In genomic region chr6:44462335-44462734, GRCh38 we compare ENCODE assay signal across 29 cellular contexts.
"Had no signal": no experiment of that assay in that cellular context is flagged by ENCODE, and none has a peak within 500 bp of the region (broad histone marks: within the 10 kb centered on the region; RNA-seq: fewer than 3 reads in every experiment).

No MANE protein-coding gene starts in this region.

- H2AFZ ChIP-seq: hepatocyte had no signal

- H3K79me2 ChIP-seq: hepatocyte had no signal

- H3K36me3 ChIP-seq: esophagus muscularis mucosa, gastroesophageal sphincter, heart left ventricle, left lung, ovary, right lobe of liver, suprapubic skin, transverse colon, upper lobe of right lung, uterus had no signal

- H3K9me3 Mint-ChIP-seq: mesothelial cell of epicardium; naive B cell; natural killer cell treated with Interleukin-12 subunit alpha and Interleukin-12 subunit beta and Interleukin-15 and Interleukin-18, amount 100 ng/mL, for 72 hours; stimulated activated naive B cell treated with anti-CD40 and anti-IgM and Interleukin-4, amounts not matched to agents 10 μg/mL and 1 μg/mL and 100 μg/mL, for 72 hours; stimulated activated naive CD8-positive, alpha-beta T cell treated with anti-CD3 and anti-CD28 coated beads, Interleukin-15, Interleukin-2, amounts not matched to agents 100 ng/mL and 50 ng/mL, for 24 hours had no signal

- H3K9me3 ChIP-seq: esophagus muscularis mucosa, gastroesophageal sphincter, heart left ventricle, left lung, mucosa of descending colon, ovary, right lobe of liver, suprapubic skin, transverse colon, upper lobe of right lung, uterus had no signal

- H3K4me1 ChIP-seq: esophagus muscularis mucosa, foreskin keratinocyte, gastroesophageal sphincter, right lobe of liver, transverse colon, uterus had no signal

- H3K4me3 Mint-ChIP-seq: mesothelial cell of epicardium; natural killer cell treated with Interleukin-12 subunit alpha and Interleukin-12 subunit beta and Interleukin-15 and Interleukin-18, amount 100 ng/mL, for 72 hours; stimulated activated naive B cell treated with anti-CD40 and anti-IgM and Interleukin-4, amounts not matched to agents 10 μg/mL and 1 μg/mL and 100 μg/mL, for 72 hours; stimulated activated naive CD8-positive, alpha-beta T cell treated with anti-CD3 and anti-CD28 coated beads, Interleukin-15, Interleukin-2, amounts not matched to agents 100 ng/mL and 50 ng/mL, for 24 hours had no signal

- FAIRE-seq: endothelial cell of umbilical vein, kidney, small intestine had no signal

- DNase-seq: dermis blood vessel endothelial cell; effector memory CD4-positive, alpha-beta T cell; foreskin keratinocyte; heart left ventricle; kidney; left lung; mesenchymal stem cell; mucosa of descending colon; naive B cell; occipital lobe; ovary; posterior cingulate gyrus; right lobe of liver; small intestine; stimulated activated CD4-positive, alpha-beta T cell treated with anti-CD3 and anti-CD28 coated beads, Interleukin-15, amount 100 ng/mL, for 24 hours; stimulated activated CD4-positive, alpha-beta T cell treated with anti-CD3 and anti-CD28 coated beads, Interleukin-2, amount 100 ng/mL, for 48 hours; stimulated activated naive B cell treated with anti-CD40 and anti-IgM and Interleukin-4, amounts not matched to agents 10 μg/mL and 1 μg/mL and 100 μg/mL, for 72 hours; transverse colon; upper lobe of right lung; uterus had no signal

- H3K27me3 Mint-ChIP-seq: stimulated activated naive CD8-positive, alpha-beta T cell treated with anti-CD3 and anti-CD28 coated beads, Interleukin-15, Interleukin-2, amounts not matched to agents 100 ng/mL and 50 ng/mL, for 24 hours had no signal

- H3K27ac ChIP-seq: coronary artery, esophagus muscularis mucosa, foreskin keratinocyte, gastroesophageal sphincter, heart left ventricle, hepatocyte, left lung, right lobe of liver, suprapubic skin, transverse colon, upper lobe of right lung, uterus had no signal

- H3K27ac Mint-ChIP-seq: mesothelial cell of epicardium; natural killer cell treated with Interleukin-12 subunit alpha and Interleukin-12 subunit beta and Interleukin-15 and Interleukin-18, amount 100 ng/mL, for 72 hours; stimulated activated naive B cell treated with anti-CD40 and anti-IgM and Interleukin-4, amounts not matched to agents 10 μg/mL and 1 μg/mL and 100 μg/mL, for 72 hours; stimulated activated naive CD8-positive, alpha-beta T cell treated with anti-CD3 and anti-CD28 coated beads, Interleukin-15, Interleukin-2, amounts not matched to agents 100 ng/mL and 50 ng/mL, for 24 hours had no signal

- H3K36me3 Mint-ChIP-seq: mesothelial cell of epicardium; naive B cell; natural killer cell treated with Interleukin-12 subunit alpha and Interleukin-12 subunit beta and Interleukin-15 and Interleukin-18, amount 100 ng/mL, for 72 hours; stimulated activated naive B cell treated with anti-CD40 and anti-IgM and Interleukin-4, amounts not matched to agents 10 μg/mL and 1 μg/mL and 100 μg/mL, for 72 hours had no signal

- H3K27me3 ChIP-seq: foreskin keratinocyte, heart left ventricle, hepatocyte, left lung, ovary, right lobe of liver, suprapubic skin, transverse colon, upper lobe of right lung, uterus had no signal

- H3K4me2 ChIP-seq: hepatocyte had no signal

- H3K4me3 ChIP-seq: coronary artery, esophagus muscularis mucosa, gastroesophageal sphincter, heart left ventricle, hepatocyte, left lung, mucosa of descending colon, ovary, right lobe of liver, suprapubic skin, transverse colon, upper lobe of right lung, uterus had no signal

- H3K4me1 Mint-ChIP-seq: naive B cell had no signal
